8 cellular contexts compared by ENCODE assay signal in the genomic region with DNA sequence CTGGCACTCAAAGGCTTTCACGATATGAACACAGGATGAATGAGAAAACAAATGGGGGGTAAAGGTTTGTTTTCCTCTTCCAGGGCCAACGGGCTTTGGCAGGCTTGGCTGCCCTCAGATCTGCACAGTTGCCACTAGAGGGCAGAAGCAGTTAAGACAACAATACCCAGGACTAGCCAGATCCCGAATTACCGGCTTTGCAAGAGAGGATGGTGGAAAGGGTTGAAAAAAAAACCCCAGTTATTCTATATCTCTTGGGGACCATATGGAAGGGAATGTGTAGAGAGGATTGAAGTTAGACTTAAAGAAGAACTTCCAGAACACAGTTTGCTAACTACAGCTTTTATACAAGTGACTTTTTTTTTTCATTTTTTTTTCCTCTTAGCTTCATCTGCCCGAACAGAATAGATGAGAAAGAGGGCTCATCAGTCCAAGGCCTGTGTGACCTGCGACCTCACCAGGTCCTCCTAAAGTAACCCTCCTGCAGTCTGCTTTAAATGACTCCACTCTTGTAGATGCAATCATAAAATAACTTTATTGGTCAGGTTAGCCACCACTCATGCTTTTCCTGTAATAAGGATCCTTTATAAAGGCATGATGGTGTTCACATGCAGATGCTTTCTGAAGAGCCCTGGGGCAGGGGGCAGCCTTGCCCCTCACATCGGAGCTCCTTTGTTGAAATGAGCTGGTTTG. TPM values are rescaled to one million over a fixed set of nuclear protein-coding genes. Genes with fewer than 3 reads are reported as not detected.
DNase-seq lines count a peak whose midpoint lies in the region; ATAC-seq and TF ChIP-seq lines count a peak whose summit lies in the region.

No MANE protein-coding gene starts in this region.

- no peak overlapping the region for H3K27ac ChIP-seq in GM23338 (ENCODE audit: low read depth)
- H3K27ac ChIP-seq in right atrium auricular region: peak overlapping the region in 1 of 2 donors; percentile 40

- no peaks in the 10 kb centered on the region for H3F3A ChIP-seq in GM23338 (replicated peaks; ENCODE audit: low read depth)

- DNase-seq in AML-193 (lab: John Stamatoyannopoulos, UW) (peak; percentile 72 to 75), GM23338 (ENCODE audit: low spot score) (peak; percentile 95), NCI-H1930 (lab: John Stamatoyannopoulos, UW) (peak; percentile 62 to 76), T-helper 17 cell (peak; percentile 22 to 37 (median 33)), astrocyte of the cerebellum (ENCODE audit: low read depth) (peak; percentile 70), right atrium auricular region (ENCODE audit: low spot score) (peak; percentile 81), renal cortical epithelial cell (ENCODE audit: low read depth) (peak; percentile 79)

- no peaks in the 10 kb centered on the region for H4K20me1 ChIP-seq in GM23338 (replicated peaks; ENCODE audit: insufficient read depth)

- H3K27me3 ChIP-seq in GM23338 (ENCODE audit: insufficient read depth) (no peaks in the 10 kb centered on the region), right atrium auricular region (no peaks in the 10 kb centered on the region)

- TF ChIP-seq CTCF in GM23338 (conservative IDR thresholded peaks at IDR 0.05; ENCODE audit: low read depth in 2 of 2) (peak; percentile 95 to 96), astrocyte of the cerebellum (IDR thresholded peaks at IDR 0.05; ENCODE audit: low read depth, low read length, missing control alignments) (peak; percentile 93), right atrium auricular region (IDR thresholded peaks at IDR 0.05) (peak; percentile 70 to 89)

- ATAC-seq in GM23338 (peak; percentile 77), T-helper 17 cell (peak; percentile 77), GM21576 (IDR thresholded peaks at IDR 0.05; ENCODE audit: unreplicated experiment) (no peak)

- no peak overlapping the region for H2AFZ ChIP-seq in GM23338

- H3K4me3 Mint-ChIP-seq in GM23338: no peak overlapping the region
- no peak overlapping the region for H3K4me3 Mint-ChIP-seq in T-helper 17 cell

- H3K27me3 Mint-ChIP-seq in GM23338 (ENCODE audit: insufficient read depth, low read depth, poor library complexity) (peaks cover 14% of the 10 kb centered on the region), T-helper 17 cell (peaks cover 43% of the 10 kb centered on the region)

- H3K4me3 ChIP-seq in GM23338 (no peak overlapping the region), astrocyte of the cerebellum (ENCODE audit: low read depth, low read length) (no peak overlapping the region), right atrium auricular region (no peak overlapping the region)

- H3K4me1 Mint-ChIP-seq in GM23338 (peaks cover 23% of the 10 kb centered on the region), T-helper 17 cell (peaks cover 31% of the 10 kb centered on the region)

- H3K27ac Mint-ChIP-seq in GM23338 (no peak overlapping the region), T-helper 17 cell (peak overlapping the region; percentile 73)

- in situ Hi-C loops in astrocyte of the cerebellum (cut with HindIII; ENCODE audit: low sequenced_read_pairs): no loop called here

- no peaks in the 10 kb centered on the region for H3K9me3 ChIP-seq in T-helper 17 cell (ENCODE audit: control insufficient read depth, low read length, poor library complexity, severe bottlenecking)
- no peaks in the 10 kb centered on the region for H3K9me3 ChIP-seq in right atrium auricular region

- H3K4me2 ChIP-seq in GM23338: no peak overlapping the region

- H3K4me1 ChIP-seq in GM23338 (ENCODE audit: insufficient read depth) (0 out of 2 replicates have a peak, but pooled peaks cover 4% of the 10 kb centered on the region), right atrium auricular region (peaks cover 0 to 19% of the 10 kb centered on the region in 2 donors)

- H3K36me3 Mint-ChIP-seq in GM23338 (ENCODE audit: low read depth) (no peaks in the 10 kb centered on the region), T-helper 17 cell (ENCODE audit: low read depth) (no peaks in the 10 kb centered on the region)

- peaks cover 2% of the 10 kb centered on the region; the same call in 1 of the 3 replicates for H3K9me3 Mint-ChIP-seq in GM23338

- no peaks in the 10 kb centered on the region for H3K36me3 ChIP-seq in GM23338 (ENCODE audit: insufficient read depth)
- H3K36me3 ChIP-seq in right atrium auricular region: no peaks in the 10 kb centered on the region

- no peaks in the 10 kb centered on the region for H3K79me2 ChIP-seq in GM23338 (replicated peaks; ENCODE audit: insufficient read depth)

- no peaks in the 10 kb centered on the region for H3K9me2 ChIP-seq in GM23338 (ENCODE audit: insufficient read depth)

TF ChIP-seq in GM23338, 12 proteins besides CTCF, POLR2A, EP300 and RAD21 (continues in another document):
- TF ChIP-seq ZNF331 (CRISPR knock-in tag; IDR thresholded peaks at IDR 0.05; ENCODE audit: low read depth) (no peak), JUNB (IDR thresholded peaks at IDR 0.05; ENCODE audit: unreplicated experiment) (no peak), EZH2 (IDR thresholded peaks at IDR 0.05; ENCODE audit: low read depth, unreplicated experiment) (no peak), POLR2AphosphoS5 (IDR thresholded peaks at IDR 0.05; ENCODE audit: low read depth) (no peak), EZH2phosphoT487 (IDR thresholded peaks at IDR 0.05; ENCODE audit: unreplicated experiment) (no peak), ZNF114 (CRISPR knock-in tag; IDR thresholded peaks at IDR 0.05) (no peak), NANOG (IDR thresholded peaks at IDR 0.05; ENCODE audit: borderline replicate concordance) (no peak), STAT1 (IDR thresholded peaks at IDR 0.05; ENCODE audit: unreplicated experiment) (no peak), CREB1 (CRISPR knock-in tag; IDR thresholded peaks at IDR 0.05; ENCODE audit: low read depth) (no peak)
- TF ChIP-seq, protein P1, sequence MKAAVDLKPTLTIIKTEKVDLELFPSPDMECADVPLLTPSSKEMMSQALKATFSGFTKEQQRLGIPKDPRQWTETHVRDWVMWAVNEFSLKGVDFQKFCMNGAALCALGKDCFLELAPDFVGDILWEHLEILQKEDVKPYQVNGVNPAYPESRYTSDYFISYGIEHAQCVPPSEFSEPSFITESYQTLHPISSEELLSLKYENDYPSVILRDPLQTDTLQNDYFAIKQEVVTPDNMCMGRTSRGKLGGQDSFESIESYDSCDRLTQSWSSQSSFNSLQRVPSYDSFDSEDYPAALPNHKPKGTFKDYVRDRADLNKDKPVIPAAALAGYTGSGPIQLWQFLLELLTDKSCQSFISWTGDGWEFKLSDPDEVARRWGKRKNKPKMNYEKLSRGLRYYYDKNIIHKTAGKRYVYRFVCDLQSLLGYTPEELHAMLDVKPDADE (IDR thresholded peaks at IDR 0.05): no peak
- TF ChIP-seq, protein P2, sequence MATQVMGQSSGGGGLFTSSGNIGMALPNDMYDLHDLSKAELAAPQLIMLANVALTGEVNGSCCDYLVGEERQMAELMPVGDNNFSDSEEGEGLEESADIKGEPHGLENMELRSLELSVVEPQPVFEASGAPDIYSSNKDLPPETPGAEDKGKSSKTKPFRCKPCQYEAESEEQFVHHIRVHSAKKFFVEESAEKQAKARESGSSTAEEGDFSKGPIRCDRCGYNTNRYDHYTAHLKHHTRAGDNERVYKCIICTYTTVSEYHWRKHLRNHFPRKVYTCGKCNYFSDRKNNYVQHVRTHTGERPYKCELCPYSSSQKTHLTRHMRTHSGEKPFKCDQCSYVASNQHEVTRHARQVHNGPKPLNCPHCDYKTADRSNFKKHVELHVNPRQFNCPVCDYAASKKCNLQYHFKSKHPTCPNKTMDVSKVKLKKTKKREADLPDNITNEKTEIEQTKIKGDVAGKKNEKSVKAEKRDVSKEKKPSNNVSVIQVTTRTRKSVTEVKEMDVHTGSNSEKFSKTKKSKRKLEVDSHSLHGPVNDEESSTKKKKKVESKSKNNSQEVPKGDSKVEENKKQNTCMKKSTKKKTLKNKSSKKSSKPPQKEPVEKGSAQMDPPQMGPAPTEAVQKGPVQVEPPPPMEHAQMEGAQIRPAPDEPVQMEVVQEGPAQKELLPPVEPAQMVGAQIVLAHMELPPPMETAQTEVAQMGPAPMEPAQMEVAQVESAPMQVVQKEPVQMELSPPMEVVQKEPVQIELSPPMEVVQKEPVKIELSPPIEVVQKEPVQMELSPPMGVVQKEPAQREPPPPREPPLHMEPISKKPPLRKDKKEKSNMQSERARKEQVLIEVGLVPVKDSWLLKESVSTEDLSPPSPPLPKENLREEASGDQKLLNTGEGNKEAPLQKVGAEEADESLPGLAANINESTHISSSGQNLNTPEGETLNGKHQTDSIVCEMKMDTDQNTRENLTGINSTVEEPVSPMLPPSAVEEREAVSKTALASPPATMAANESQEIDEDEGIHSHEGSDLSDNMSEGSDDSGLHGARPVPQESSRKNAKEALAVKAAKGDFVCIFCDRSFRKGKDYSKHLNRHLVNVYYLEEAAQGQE (IDR thresholded peaks at IDR 0.05; ENCODE audit: unreplicated experiment): no peak

RNA-seq across cellular contexts. Expression of a gene that starts 10.7 kb away (rescaled TPM):
- 0.31 and 1.3 TPM in 2 replicates for total RNA-seq in GM23338 (2014; rRNA removed; shearing (Covaris generic))
- polyA plus RNA-seq in GM23338 (2016; fragmentation: Nextera tagmentation; extraction: Ambion mirVana): 0.27 TPM in 1 of 2 replicates, not detected in the other
- total RNA-seq in T-helper 17 cell (not detected), right atrium auricular region (100 to 1,000 TPM in 1 of 2 donors, 10 to 100 TPM in 1; 34.2 to 122 TPM), renal cortical epithelial cell (1.7 TPM in 1 of 2 replicates, not detected in the other)

RNA-seq across cellular contexts. Expression of a gene that starts 34.9 kb away (rescaled TPM):
- total RNA-seq in GM23338 (2014; rRNA removed; shearing (Covaris generic)): 7.8 and 9.1 TPM in 2 replicates
- polyA plus RNA-seq in GM23338 (2016; fragmentation: Nextera tagmentation; extraction: Ambion mirVana): 5.7 and 6.3 TPM in 2 replicates
- total RNA-seq in T-helper 17 cell (100 to 1,000 TPM; 584 to 606 TPM), right atrium auricular region (100 to 1,000 TPM; 132 to 254 TPM), renal cortical epithelial cell (12.7 and 54.3 TPM in 2 replicates)

Comparison
In these comparisons a context has a peak if more than half of its experiments do, and no peak if none do; other contexts are left out.
1. DNase-seq: peak in every context shown above with its lines; median percentile 95 in GM23338; 81 in right atrium auricular region; 79 in renal cortical epithelial cell; 74 in AML-193; 70 in astrocyte of the cerebellum; 69 in NCI-H1930; 33 in T-helper 17 cell.
2. RNA of a gene that starts 10.7 kb away (total RNA-seq): 34.2 to 122 TPM in right atrium auricular region; 1.7 TPM in renal cortical epithelial cell, 0.31 to 1.3 TPM in GM23338 and not detected in T-helper 17 cell; every median in the first group is over 10 times any median in the second.
3. Peak in every context shown above with its lines, with median percentiles within 50 percentile points of each other: CTCF ChIP-seq.